ENCODE assay signal across 12 cellular contexts in genomic region chr7:41045556-41046123, GRCh38.
DNase-seq lines count a peak whose midpoint lies in the region; ATAC-seq and TF ChIP-seq lines count a peak whose summit lies in the region.
"Had no signal": no experiment of that assay in that cellular context is flagged by ENCODE, and none has a peak within 500 bp of the region (broad histone marks: within the 10 kb centered on the region; RNA-seq: fewer than 3 reads in every experiment).

No MANE protein-coding gene starts in this region.

- H3K4me1 ChIP-seq in neural progenitor cell: no peaks in the 10 kb centered on the region

- no peak overlapping the region for H3K4me3 ChIP-seq in neural progenitor cell
- H3K4me3 ChIP-seq: cardiac muscle cell, right atrium auricular region had no signal

- no peaks in the 10 kb centered on the region for H3K27me3 ChIP-seq in neural progenitor cell
- H3K27me3 ChIP-seq: cardiac muscle cell, right atrium auricular region had no signal

- no peaks in the 10 kb centered on the region for H4K20me1 ChIP-seq in neural progenitor cell (ENCODE audit: low read depth)

- H3K4me2 ChIP-seq in neural progenitor cell: no peak overlapping the region

- H3K27me3 Mint-ChIP-seq in neural progenitor cell (ENCODE audit: insufficient read depth, low read depth): no peaks in the 10 kb centered on the region

- in situ Hi-C loops in T47D (cut with HindIII; ENCODE audit: low pct_unique_long_range_greater_than_20kb, low sequenced_read_pairs): no loop called here

- H2AFZ ChIP-seq in neural progenitor cell (replicated peaks): no peak overlapping the region

- H3F3A ChIP-seq in neural progenitor cell (ENCODE audit: low read depth): no peaks in the 10 kb centered on the region

- TF ChIP-seq CTCF in neural progenitor cell (IDR thresholded peaks at IDR 0.05): peak; percentile 37

- no peak overlapping the region for H3K4me3 Mint-ChIP-seq in neural progenitor cell

- H3K4me1 Mint-ChIP-seq in neural progenitor cell: peaks cover 11% of the 10 kb centered on the region

- DNase-seq in ELF-1 (ENCODE audit: low read depth, low spot score) (peak; percentile 16), NCI-H1092 treated with DMSO at 0.1 percent for 48 hours (lab: John Stamatoyannopoulos, UW) (peak; percentile 3), T47D (ENCODE audit: low read depth in 1 of 2, low spot score in 1 of 2) (peak; percentile 65 to 96), neural progenitor cell (ENCODE audit: low spot score) (peak; percentile 19), NCI-H2227 (lab: John Stamatoyannopoulos, UW; ENCODE audit: unreplicated experiment) (no peak), CD1c-positive myeloid dendritic cell (ENCODE audit: extremely low spot score) (no peak)
- DNase-seq: activated CD8-positive, alpha-beta memory T cell treated with anti-CD3 and anti-CD28 coated beads for 24 hours; OCI-M1 had no signal

- H3K9me3 Mint-ChIP-seq in neural progenitor cell: peaks cover 8% of the 10 kb centered on the region

- H3K9ac ChIP-seq in neural progenitor cell: no peak overlapping the region

- H3K36me3 ChIP-seq in neural progenitor cell: no peaks in the 10 kb centered on the region
- H3K36me3 ChIP-seq: cardiac muscle cell, right atrium auricular region had no signal

- H3K27ac ChIP-seq in neural progenitor cell: no peak overlapping the region
- H3K27ac ChIP-seq: right atrium auricular region had no signal

- no peaks in the 10 kb centered on the region for H3K36me3 Mint-ChIP-seq in neural progenitor cell

- H3K9me3 ChIP-seq in neural progenitor cell (ENCODE audit: low read depth): no peaks in the 10 kb centered on the region

- no peak overlapping the region for H3K27ac Mint-ChIP-seq in neural progenitor cell

- H3K79me2 ChIP-seq in neural progenitor cell (ENCODE audit: low read depth): no peaks in the 10 kb centered on the region

- ATAC-seq in HG03571 (IDR thresholded peaks at IDR 0.05; ENCODE audit: unreplicated experiment): no peak
- ATAC-seq in HG03520 (IDR thresholded peaks at IDR 0.05; ENCODE audit: unreplicated experiment): no peak

Comparison
In these comparisons a context has a peak if more than half of its experiments do, and no peak if none do; other contexts are left out.
1. DNase-seq: peak in ELF-1 (single experiment), NCI-H1092 treated with DMSO at 0.1 percent for 48 hours (single experiment), T47D (2 of 2) and neural progenitor cell (single experiment); none in NCI-H2227 (single experiment) and CD1c-positive myeloid dendritic cell (single experiment).